25 cellular contexts compared by ENCODE assay signal in the genomic region with DNA sequence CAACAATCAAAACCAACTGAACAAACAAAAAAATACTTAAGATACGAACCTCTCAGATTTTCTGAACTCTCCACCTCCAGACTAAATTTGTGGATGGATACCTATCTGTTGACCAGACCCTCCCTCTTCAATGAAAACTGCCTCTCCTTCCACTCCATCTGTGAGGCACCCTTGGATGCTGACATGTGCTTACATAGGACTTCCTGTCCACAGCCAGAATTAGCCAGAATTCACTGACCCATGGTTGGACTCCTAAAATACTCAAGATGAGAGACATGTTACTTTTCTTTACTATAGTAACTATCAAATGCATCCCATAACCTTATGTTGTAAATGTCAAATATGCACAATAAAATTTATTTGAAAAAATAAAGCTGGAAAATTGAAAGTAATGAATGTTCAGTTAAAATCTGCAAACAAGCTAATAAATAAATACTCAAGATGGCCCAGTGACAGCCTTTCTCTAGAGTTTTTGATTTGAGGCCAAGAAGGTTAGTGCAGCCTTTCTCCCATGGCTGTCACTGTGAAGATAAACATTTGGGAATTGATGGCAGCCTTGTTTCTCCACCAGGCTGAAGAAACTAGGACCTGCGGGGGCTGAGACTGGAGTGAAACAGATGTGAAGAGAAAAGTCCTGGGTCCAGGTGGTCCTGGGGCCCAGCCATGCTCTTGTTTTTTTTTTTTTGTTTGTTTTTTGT.
"Had no signal": no experiment of that assay in that cellular context is flagged by ENCODE, and none has a peak within 500 bp of the region (broad histone marks: within the 10 kb centered on the region; RNA-seq: fewer than 3 reads in every experiment).

No MANE protein-coding gene starts in this region.

- FAIRE-seq: astrocyte, colon, kidney, urothelium cell line had no signal

- H3K4me3 ChIP-seq: adrenal gland, dorsolateral prefrontal cortex, esophagus squamous epithelium, lung, psoas muscle, tibial artery had no signal

- DNase-seq: activated CD4-positive, alpha-beta T cell treated with anti-CD3 and anti-CD28 coated beads for 4 hours; activated CD4-positive, alpha-beta T cell treated with anti-CD3 and anti-CD28 coated beads, Interleukin-2, amount 50 U/mL, for 48 hours; activated CD4-positive, CD25-positive, alpha-beta regulatory T cell; activated CD8-positive, alpha-beta memory T cell treated with anti-CD3 and anti-CD28 coated beads, Interleukin-2, amount 50 U/mL, for 48 hours; activated naive CD4-positive, alpha-beta T cell; activated T-cell treated with anti-CD3 and anti-CD28 coated beads, Interleukin-2, amount 50 U/mL, for 4 hours; adrenal gland; central memory CD4-positive, alpha-beta T cell; dorsolateral prefrontal cortex; effector memory CD8-positive, alpha-beta T cell; esophagus squamous epithelium; kidney; psoas muscle; right cardiac atrium; stimulated activated CD4-positive, alpha-beta T cell treated with anti-CD3 and anti-CD28 coated beads, Interleukin-12 subunit alpha, Interleukin-12 subunit beta, amount 100 ng/mL, for 4 hours; stimulated activated CD4-positive, alpha-beta T cell treated with anti-CD3 and anti-CD28 coated beads, Interleukin-4, amount 100 ng/mL, for 4 hours; stimulated activated naive CD8-positive, alpha-beta T cell treated with anti-CD3 and anti-CD28 coated beads, Interleukin-15, Interleukin-2, amounts not matched to agents 100 U/mL and 50 U/mL, for 24 hours; T-helper 17 cell; tibial artery had no signal

- H3K9me3 ChIP-seq: adrenal gland, esophagus squamous epithelium, psoas muscle, tibial artery had no signal

- ATAC-seq: activated T-cell treated with anti-CD3 and anti-CD28 coated beads, Interleukin-2, amount 50 U/mL, for 4 hours; effector memory CD8-positive, alpha-beta T cell; left lobe of liver; natural killer cell treated with Interleukin-12 subunit alpha and Interleukin-12 subunit beta and Interleukin-15 and Interleukin-18, amount 100 ng/mL, for 72 hours; psoas muscle; right cardiac atrium; stimulated activated naive CD8-positive, alpha-beta T cell treated with anti-CD3 and anti-CD28 coated beads, Interleukin-15, Interleukin-2, amounts not matched to agents 100 U/mL and 50 U/mL, for 24 hours; T-helper 17 cell had no signal

- H3K27me3 ChIP-seq: adrenal gland, dorsolateral prefrontal cortex, tibial artery had no signal

- H3K27ac ChIP-seq: adrenal gland, dorsolateral prefrontal cortex, psoas muscle, tibial artery had no signal

- H3K36me3 ChIP-seq: adrenal gland, esophagus squamous epithelium, tibial artery had no signal
